Comparison of ENCODE assay signal across 1 cellular context in genomic region chr14:92321701-92322100, GRCh38.
TF ChIP-seq lines count a peak whose summit lies in the region.

No MANE protein-coding gene starts in this region.

TF ChIP-seq in IMR-90, 13 proteins besides CTCF, POLR2A, EP300 and RAD21 (continued from another document):
- TF ChIP-seq MAFK (IDR thresholded peaks at IDR 0.05; ENCODE audit: low read depth, low read length) (no peak), CEBPB (IDR thresholded peaks at IDR 0.05; ENCODE audit: low read depth, low read length) (no peak), MXI1 (IDR thresholded peaks at IDR 0.05; ENCODE audit: borderline replicate concordance, low read depth, low read length) (no peak)
TF ChIP-seq in IMR-90: peak in this region for 0.
